ENCODE assay signal across 20 cellular contexts in the genomic region with DNA sequence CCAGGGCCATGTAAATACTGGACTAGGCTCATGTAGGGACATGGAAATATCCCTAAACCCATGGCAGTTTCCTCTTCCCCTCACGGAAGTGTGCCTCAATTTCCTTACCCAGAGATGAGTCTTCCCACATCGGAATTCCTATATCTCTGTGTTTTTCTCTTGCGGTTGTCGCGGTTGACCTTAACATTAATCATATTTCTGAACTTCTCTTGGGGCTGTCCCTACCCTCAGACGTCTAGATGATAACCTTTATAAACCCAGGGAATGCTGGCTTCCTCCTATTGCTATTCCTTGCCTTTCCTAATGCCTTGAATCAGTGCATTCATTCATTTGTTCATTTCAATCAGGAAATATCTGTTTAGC.
A peak's percentile ranks its signal among the peaks of the same experiment; 100 is the strongest.
DNase-seq lines count a peak whose midpoint lies in the region; ATAC-seq, FAIRE-seq and TF ChIP-seq lines count a peak whose summit lies in the region.
"Had no signal": no experiment of that assay in that cellular context is flagged by ENCODE, and none has a peak within 500 bp of the region (broad histone marks: within the 10 kb centered on the region; RNA-seq: fewer than 3 reads in every experiment).

No MANE protein-coding gene starts in this region.

- H3K4me3 ChIP-seq in left ventricle myocardium inferior, result no peak overlapping the region
- H3K4me3 ChIP-seq in fibroblast of lung (replicated peaks in 1 of 4; ENCODE audit: control extremely low read depth in 1 of 4, insufficient read depth in 1 of 4, low read depth in 3 of 4, low read length in 4 of 4), result no peak overlapping the region
- no peak overlapping the region for H3K4me3 ChIP-seq in gastrocnemius medialis
- no peak overlapping the region for H3K4me3 ChIP-seq in uterus
- H3K4me3 ChIP-seq: BLaER1 had no signal

- no peak for DNase-seq in left ventricle myocardium inferior
- no peak for DNase-seq in Right ventricle myocardium superior
- no peak for DNase-seq in fibroblast of lung (ENCODE audit: low read depth in 2 of 2)
- no peak for DNase-seq in gastrocnemius medialis
- no peak for DNase-seq in uterus
- no peak for DNase-seq in central memory CD4-positive, alpha-beta T cell
- no peak for DNase-seq in activated CD8-positive, alpha-beta memory T cell treated with anti-CD3 and anti-CD28 coated beads, Interleukin-2, amount 50 U/mL, for 48 hours
- no peak for DNase-seq in GM12891 (ENCODE audit: insufficient read length, low spot score)
- DNase-seq: activated CD4-positive, alpha-beta T cell treated with anti-CD3 and anti-CD28 coated beads for 4 hours; activated naive CD8-positive, alpha-beta T cell treated with anti-CD3 and anti-CD28 coated beads, Interleukin-2, amount 50 U/mL, for 24 hours; effector memory CD8-positive, alpha-beta T cell; midbrain; NCI-H2107; NCI-H510A treated with DMSO at 0.1 percent for 48 hours; retina; stimulated activated naive CD4-positive, alpha-beta T cell had no signal

- H2AFZ ChIP-seq in fibroblast of lung (ENCODE audit: low read length), result no peak overlapping the region

- no peaks in the 10 kb centered on the region for H3K27me3 ChIP-seq in left ventricle myocardium inferior (ENCODE audit: low read depth)
- H3K27me3 ChIP-seq in fibroblast of lung (ENCODE audit: control insufficient read depth, insufficient read depth, low read length), result no peaks in the 10 kb centered on the region
- no peaks in the 10 kb centered on the region for H3K27me3 ChIP-seq in gastrocnemius medialis
- H3K27me3 ChIP-seq in uterus, result no peaks in the 10 kb centered on the region
- H3K27me3 ChIP-seq: BLaER1 had no signal

- H3K27ac ChIP-seq in left ventricle myocardium inferior (replicated peaks) (peak overlapping the region; percentile 85), fibroblast of lung (ENCODE audit: insufficient read depth, low read length) (peak overlapping the region; percentile 81), gastrocnemius medialis (peak overlapping the region; percentile 75 to 81 (median 80)), uterus (peak overlapping the region; percentile 81 to 94)
- H3K27ac ChIP-seq: BLaER1 had no signal

- TF ChIP-seq CTCF in left ventricle myocardium inferior (IDR thresholded peaks at IDR 0.05; ENCODE audit: borderline replicate concordance) (no peak), fibroblast of lung (conservative IDR thresholded peaks at IDR 0.05 in 1 of 2, IDR thresholded peaks at IDR 0.05 in 1 of 2; ENCODE audit: low read depth in 1 of 2, low read length in 2 of 2) (no peak), gastrocnemius medialis (IDR thresholded peaks at IDR 0.05 in 4 of 5, conservative IDR thresholded peaks at IDR 0.05 in 1 of 5) (no peak), uterus (IDR thresholded peaks at IDR 0.05) (peak in 1 of 4 experiments; percentile 0)

- no peak overlapping the region for H3K9ac ChIP-seq in fibroblast of lung (ENCODE audit: insufficient read depth, low read length)
- H3K9ac ChIP-seq: BLaER1 had no signal

- ATAC-seq in Right ventricle myocardium superior (ENCODE audit: poor library complexity) (no peak), gastrocnemius medialis (no peak)
- ATAC-seq: activated naive CD8-positive, alpha-beta T cell treated with anti-CD3 and anti-CD28 coated beads, Interleukin-2, amount 50 U/mL, for 24 hours; effector memory CD8-positive, alpha-beta T cell had no signal

- H4K20me1 ChIP-seq in fibroblast of lung (ENCODE audit: control insufficient read depth, extremely low read depth, insufficient read depth, low read length), result no peaks in the 10 kb centered on the region
- H4K20me1 ChIP-seq: BLaER1 had no signal

- H3K9me3 ChIP-seq in left ventricle myocardium inferior (replicated peaks), result no peaks in the 10 kb centered on the region
- H3K9me3 ChIP-seq in fibroblast of lung (ENCODE audit: control insufficient read depth, insufficient read depth, low read depth, low read length), result no peaks in the 10 kb centered on the region
- H3K9me3 ChIP-seq in gastrocnemius medialis, result no peaks in the 10 kb centered on the region
- no peaks in the 10 kb centered on the region for H3K9me3 ChIP-seq in uterus
- H3K9me3 ChIP-seq: BLaER1 had no signal

- H3K4me2 ChIP-seq in fibroblast of lung (ENCODE audit: extremely low read depth, insufficient read depth, low read length), result no peak overlapping the region
- H3K4me2 ChIP-seq: BLaER1 had no signal

- H3K4me1 ChIP-seq in left ventricle myocardium inferior, result peaks cover 63% of the 10 kb centered on the region
- peaks cover 17% of the 10 kb centered on the region for H3K4me1 ChIP-seq in fibroblast of lung (ENCODE audit: control insufficient read depth, extremely low read depth, insufficient read depth, low read length)
- peaks cover 22 to 37% of the 10 kb centered on the region in 2 donors for H3K4me1 ChIP-seq in gastrocnemius medialis
- H3K4me1 ChIP-seq in uterus, result peaks cover 0 to 10% of the 10 kb centered on the region in 2 donors

- H3K36me3 ChIP-seq in left ventricle myocardium inferior (no peaks in the 10 kb centered on the region), fibroblast of lung (ENCODE audit: control insufficient read depth, insufficient read depth, low read length) (no peaks in the 10 kb centered on the region), gastrocnemius medialis (no peaks in the 10 kb centered on the region), uterus (no peaks in the 10 kb centered on the region)
- H3K36me3 ChIP-seq: BLaER1 had no signal

- H3K79me2 ChIP-seq in fibroblast of lung (ENCODE audit: control insufficient read depth, insufficient read depth, low read length), result peaks cover 5% of the 10 kb centered on the region

- TF ChIP-seq POLR2A in gastrocnemius medialis (IDR thresholded peaks at IDR 0.05) (no peak), uterus (IDR thresholded peaks at IDR 0.05) (no peak), GM12891 (IDR thresholded peaks at IDR 0.05; ENCODE audit: low read depth, low read length) (no peak)

- FAIRE-seq in GM12891 (lab: Jason Lieb, UNC), result no peak
- FAIRE-seq: A204.1, keratinocyte, TTC549 had no signal

- in situ Hi-C loops in gastrocnemius medialis (cut with MboI; ENCODE audit: low sequenced_read_pairs in 4 of 4), result no loop called here

- intact Hi-C loops in left ventricle myocardium inferior (cut with micrococcal nuclease), result no loop called here
- intact Hi-C loops in Right ventricle myocardium superior (cut with DNase I), result no loop called here
- intact Hi-C loops in gastrocnemius medialis (cut with DNase I; ENCODE audit: low total_unique reads), result no loop called here
- intact Hi-C loops in uterus (cut with DNase I; ENCODE audit: low total_unique reads), result no loop called here

TF ChIP-seq in GM12891, 5 proteins besides CTCF, POLR2A, EP300 and RAD21:
- TF ChIP-seq PAX5 (IDR thresholded peaks at IDR 0.05; ENCODE audit: insufficient read depth, low read length, severe bottlenecking) (no peak), POLR2AphosphoS5 (IDR thresholded peaks at IDR 0.05; ENCODE audit: low read depth, low read length) (no peak), POU2F2 (IDR thresholded peaks at IDR 0.05; ENCODE audit: low read depth, low read length) (no peak), SPI1 (IDR thresholded peaks at IDR 0.05; ENCODE audit: low read depth, low read length) (no peak), TAF1 (IDR thresholded peaks at IDR 0.05; ENCODE audit: low read depth, low read length) (no peak)
